ENCODE assay signal across 20 cellular contexts in the genomic region with DNA sequence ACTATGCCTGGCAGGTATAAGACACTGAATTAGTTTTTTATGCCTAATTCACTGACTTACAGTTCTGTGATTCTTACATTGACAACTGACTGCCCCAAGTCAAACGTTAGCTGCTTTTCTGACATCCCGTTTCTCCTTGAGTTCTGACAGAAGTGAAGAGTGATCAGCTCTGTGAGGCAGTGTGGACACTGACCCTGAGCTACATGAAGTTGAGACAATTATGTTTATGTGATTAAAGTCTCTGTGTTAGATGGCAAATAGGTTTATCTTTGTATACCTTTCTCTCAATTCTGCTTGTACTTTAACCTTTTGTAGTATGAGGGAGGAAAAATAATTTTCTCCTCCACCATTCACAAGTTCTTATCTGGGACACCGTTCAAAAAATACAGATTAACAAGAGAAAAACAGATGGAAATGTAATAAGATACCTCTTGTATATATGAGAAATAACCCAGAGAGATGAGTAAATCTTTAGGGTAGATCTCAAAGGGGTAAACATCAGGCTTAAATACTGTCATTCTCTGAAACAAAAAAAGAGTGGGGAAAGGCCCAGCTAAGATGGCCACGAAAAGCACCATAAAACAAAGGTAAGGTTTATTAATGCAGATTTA.
DNase-seq lines count a peak whose midpoint lies in the region; ATAC-seq and TF ChIP-seq lines count a peak whose summit lies in the region.
"Had no signal": no experiment of that assay in that cellular context is flagged by ENCODE, and none has a peak within 500 bp of the region (broad histone marks: within the 10 kb centered on the region; RNA-seq: fewer than 3 reads in every experiment).

No MANE protein-coding gene starts in this region.

- H3K27ac Mint-ChIP-seq in GM23338 (peak overlapping the region; percentile 43; the same call in 1 of the 2 replicates), type B pancreatic cell (peak overlapping the region; percentile 25)
- H3K27ac Mint-ChIP-seq in T-helper 2 cell treated with Interferon-gamma antibody and Interleukin-4, amounts not matched to agents 5 μg/mL and 100 μg/mL, for 36 hours = no peak overlapping the region
- H3K27ac Mint-ChIP-seq: CD8-positive, alpha-beta T cell had no signal

- peak overlapping the region; percentile 10 for H3K4me2 ChIP-seq in GM23338

- ATAC-seq in GM23338 (no peak), left colon (peak; percentile 82), HG03095 (IDR thresholded peaks at IDR 0.05; ENCODE audit: unreplicated experiment) (no peak)
- ATAC-seq: CD8-positive, alpha-beta T cell; K562; Right ventricle myocardium inferior had no signal

- H3K27me3 ChIP-seq in GM23338 (ENCODE audit: insufficient read depth) = no peaks in the 10 kb centered on the region

- H3K27me3 Mint-ChIP-seq in GM23338 (ENCODE audit: insufficient read depth, low read depth, poor library complexity) (no peaks in the 10 kb centered on the region), type B pancreatic cell (no peaks in the 10 kb centered on the region)
- H3K27me3 Mint-ChIP-seq in T-helper 2 cell treated with Interferon-gamma antibody and Interleukin-4, amounts not matched to agents 5 μg/mL and 100 μg/mL, for 36 hours (ENCODE audit: low read depth) = no peaks in the 10 kb centered on the region

- H3K36me3 Mint-ChIP-seq in GM23338 (ENCODE audit: low read depth) (no peaks in the 10 kb centered on the region), type B pancreatic cell (no peaks in the 10 kb centered on the region)
- no peaks in the 10 kb centered on the region for H3K36me3 Mint-ChIP-seq in T-helper 2 cell treated with Interferon-gamma antibody and Interleukin-4, amounts not matched to agents 5 μg/mL and 100 μg/mL, for 36 hours (ENCODE audit: low read depth)
- H3K36me3 Mint-ChIP-seq: CD8-positive, alpha-beta T cell had no signal

- H3K4me1 Mint-ChIP-seq in GM23338 (peaks cover 35% of the 10 kb centered on the region), type B pancreatic cell (ENCODE audit: unreplicated experiment) (peaks cover 40% of the 10 kb centered on the region)
- H3K4me1 Mint-ChIP-seq in T-helper 2 cell treated with Interferon-gamma antibody and Interleukin-4, amounts not matched to agents 5 μg/mL and 100 μg/mL, for 36 hours (ENCODE audit: low read depth) = peaks cover under 1% of the 10 kb centered on the region

- no peaks in the 10 kb centered on the region for H3K79me2 ChIP-seq in GM23338 (replicated peaks; ENCODE audit: insufficient read depth)

- TF ChIP-seq CTCF in GM23338 (conservative IDR thresholded peaks at IDR 0.05; ENCODE audit: low read depth in 2 of 2) (no peak), type B pancreatic cell (conservative IDR thresholded peaks at IDR 0.05) (no peak)

- H3K9me3 Mint-ChIP-seq in GM23338 (no peaks in the 10 kb centered on the region), type B pancreatic cell (no peaks in the 10 kb centered on the region)
- H3K9me3 Mint-ChIP-seq in T-helper 2 cell treated with Interferon-gamma antibody and Interleukin-4, amounts not matched to agents 5 μg/mL and 100 μg/mL, for 36 hours = no peaks in the 10 kb centered on the region
- H3K9me3 Mint-ChIP-seq: CD8-positive, alpha-beta T cell had no signal

- no peaks in the 10 kb centered on the region for H3K36me3 ChIP-seq in GM23338 (ENCODE audit: insufficient read depth)
- H3K36me3 ChIP-seq: HAP-1 had no signal

- H3K9me2 ChIP-seq in GM23338 (ENCODE audit: insufficient read depth) = no peaks in the 10 kb centered on the region

- H3K4me3 Mint-ChIP-seq in GM23338 (no peak overlapping the region), type B pancreatic cell (no peak overlapping the region)
- no peak overlapping the region for H3K4me3 Mint-ChIP-seq in T-helper 2 cell treated with Interferon-gamma antibody and Interleukin-4, amounts not matched to agents 5 μg/mL and 100 μg/mL, for 36 hours
- H3K4me3 Mint-ChIP-seq: CD8-positive, alpha-beta T cell had no signal

- no peak overlapping the region for H3K4me3 ChIP-seq in GM23338
- H3K4me3 ChIP-seq: HAP-1, K562 had no signal

- no peak overlapping the region for H2AFZ ChIP-seq in GM23338

- DNase-seq in GM23338 (ENCODE audit: low spot score) (no peak), NCI-H2171 treated with DMSO at 0.1 percent for 48 hours (lab: John Stamatoyannopoulos, UW) (peak; percentile 75), left colon (no peak), type B pancreatic cell (ENCODE audit: extremely low spot score, unreplicated experiment) (no peak), foreskin melanocyte (no peak)
- DNase-seq in T-helper 2 cell treated with Interferon-gamma antibody and Interleukin-4, amounts not matched to agents 5 μg/mL and 100 μg/mL, for 36 hours (ENCODE audit: low spot score) = no peak
- DNase-seq: ACHN; C1 segment of cervical spinal cord; CD8-positive, alpha-beta T cell; MM.1S; NCI-H1048; NCI-H1436; NCI-H187 treated with DMSO at 0.1 percent for 48 hours; NCI-H226; NCI-H510A treated with DMSO at 0.1 percent for 48 hours; OCI-M1 had no signal

- no peaks in the 10 kb centered on the region for H4K20me1 ChIP-seq in GM23338 (replicated peaks; ENCODE audit: insufficient read depth)

- peaks cover 45% of the 10 kb centered on the region for H3K4me1 ChIP-seq in GM23338 (ENCODE audit: insufficient read depth)

- intact Hi-C loops in left colon (cut with DNase I, micrococcal nuclease) = no loop called here

- 0 out of 2 replicates have a peak overlapping the region, but pooled peaks have one; percentile 2 for H3K27ac ChIP-seq in GM23338 (ENCODE audit: low read depth)

- H3F3A ChIP-seq in GM23338 (replicated peaks; ENCODE audit: low read depth) = no peaks in the 10 kb centered on the region

TF ChIP-seq in GM23338, 12 proteins besides CTCF, POLR2A, EP300 and RAD21:
- TF ChIP-seq, protein P1, sequence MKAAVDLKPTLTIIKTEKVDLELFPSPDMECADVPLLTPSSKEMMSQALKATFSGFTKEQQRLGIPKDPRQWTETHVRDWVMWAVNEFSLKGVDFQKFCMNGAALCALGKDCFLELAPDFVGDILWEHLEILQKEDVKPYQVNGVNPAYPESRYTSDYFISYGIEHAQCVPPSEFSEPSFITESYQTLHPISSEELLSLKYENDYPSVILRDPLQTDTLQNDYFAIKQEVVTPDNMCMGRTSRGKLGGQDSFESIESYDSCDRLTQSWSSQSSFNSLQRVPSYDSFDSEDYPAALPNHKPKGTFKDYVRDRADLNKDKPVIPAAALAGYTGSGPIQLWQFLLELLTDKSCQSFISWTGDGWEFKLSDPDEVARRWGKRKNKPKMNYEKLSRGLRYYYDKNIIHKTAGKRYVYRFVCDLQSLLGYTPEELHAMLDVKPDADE (IDR thresholded peaks at IDR 0.05) = no peak
- no peak for TF ChIP-seq EZH2 (IDR thresholded peaks at IDR 0.05; ENCODE audit: low read depth, unreplicated experiment)
- TF ChIP-seq JUNB (IDR thresholded peaks at IDR 0.05; ENCODE audit: unreplicated experiment) = no peak
- TF ChIP-seq STAT1 (IDR thresholded peaks at IDR 0.05; ENCODE audit: unreplicated experiment) = no peak
- no peak for TF ChIP-seq POLR2AphosphoS5 (IDR thresholded peaks at IDR 0.05; ENCODE audit: low read depth)
TF ChIP-seq in GM23338: peak in this region for 0.
